ENCODE assay signal across 8 cellular contexts in genomic region chrX:131752493-131753198, GRCh38.
DNase-seq lines count a peak whose midpoint lies in the region; ATAC-seq and TF ChIP-seq lines count a peak whose summit lies in the region.
"Had no signal": no experiment of that assay in that cellular context is flagged by ENCODE, and none has a peak within 500 bp of the region (broad histone marks: within the 10 kb centered on the region; RNA-seq: fewer than 3 reads in every experiment).

No MANE protein-coding gene starts in this region.

- no peak for TF ChIP-seq POLR2A in spleen (IDR thresholded peaks at IDR 0.05)

- no peaks in the 10 kb centered on the region for H3K27me3 Mint-ChIP-seq in activated CD4-positive, alpha-beta T cell treated with anti-CD3 and anti-CD28 coated beads, Interleukin-2, amount 10 ng/mL, durations not matched to agents 7 days and 5 days

- intact Hi-C loops in spleen (cut with DNase I; ENCODE audit: low total_unique reads), result no loop called here

- peak overlapping the region; percentile 92 for H3K27ac ChIP-seq in cingulate gyrus (ENCODE audit: low read depth, low read length)
- H3K27ac ChIP-seq in spleen, result peak overlapping the region in 5 of 8 donors; percentile 82 to 89 (median 85)
- H3K27ac ChIP-seq: KMS-11 had no signal

- peak overlapping the region in 5 of 8 donors; percentile 23 to 73 (median 44) for H3K4me3 ChIP-seq in spleen

- no peaks in the 10 kb centered on the region for H3K9me3 Mint-ChIP-seq in activated CD4-positive, alpha-beta T cell treated with anti-CD3 and anti-CD28 coated beads, Interleukin-2, amount 10 ng/mL, durations not matched to agents 7 days and 5 days

- no peaks in the 10 kb centered on the region for H3K4me1 ChIP-seq in spleen

- CTCF ChIA-PET in activated CD4-positive, alpha-beta T cell treated with anti-CD3 and anti-CD28 coated beads, Interleukin-2, amount 10 ng/mL, durations not matched to agents 7 days and 5 days (lab: Charles Lee), result interaction anchor here (1.0 to 1.6 kb wide), 5 partner anchors 10 to 61 kb away, joined by 3 to 6 read pairs (median 3); no protein-coding TSS in a partner anchor

- peak; percentile 51 for ATAC-seq in GM18909 (IDR thresholded peaks at IDR 0.05; ENCODE audit: poor library complexity, unreplicated experiment)
- ATAC-seq in HG03571 (IDR thresholded peaks at IDR 0.05; ENCODE audit: unreplicated experiment), result no peak

- H3K9me3 ChIP-seq in spleen, result no peaks in the 10 kb centered on the region

- H3K4me3 Mint-ChIP-seq in activated CD4-positive, alpha-beta T cell treated with anti-CD3 and anti-CD28 coated beads, Interleukin-2, amount 10 ng/mL, durations not matched to agents 7 days and 5 days, result no peak overlapping the region

- H3K4me1 Mint-ChIP-seq in activated CD4-positive, alpha-beta T cell treated with anti-CD3 and anti-CD28 coated beads, Interleukin-2, amount 10 ng/mL, durations not matched to agents 7 days and 5 days, result no peaks in the 10 kb centered on the region

- peaks cover 9% of the 10 kb centered on the region for H3K36me3 Mint-ChIP-seq in activated CD4-positive, alpha-beta T cell treated with anti-CD3 and anti-CD28 coated beads, Interleukin-2, amount 10 ng/mL, durations not matched to agents 7 days and 5 days (ENCODE audit: low read depth)

- DNase-seq in NCI-H1417 treated with DMSO at 0.1 percent for 48 hours (lab: John Stamatoyannopoulos, UW) (peak; percentile 58), spleen (peak; percentile 84), SHP77 treated with DMSO at 0.1 percent for 48 hours (lab: John Stamatoyannopoulos, UW) (no peak)
- DNase-seq in activated CD4-positive, alpha-beta T cell treated with anti-CD3 and anti-CD28 coated beads, Interleukin-2, amount 10 ng/mL, durations not matched to agents 7 days and 5 days, result no peak

- POLR2A ChIA-PET in activated CD4-positive, alpha-beta T cell treated with anti-CD3 and anti-CD28 coated beads, Interleukin-2, amount 10 ng/mL, durations not matched to agents 7 days and 5 days (lab: Charles Lee), result no interaction called here

- no peaks in the 10 kb centered on the region for H3K36me3 ChIP-seq in spleen

- H3K27me3 ChIP-seq in spleen (replicated peaks in 1 of 7), result no peaks in the 10 kb centered on the region

- H3K27ac Mint-ChIP-seq in activated CD4-positive, alpha-beta T cell treated with anti-CD3 and anti-CD28 coated beads, Interleukin-2, amount 10 ng/mL, durations not matched to agents 7 days and 5 days, result no peak overlapping the region

- peak in 3 of 11 experiments; percentile 16 to 28 (median 26) for TF ChIP-seq CTCF in spleen (IDR thresholded peaks at IDR 0.05 in 8 of 11, conservative IDR thresholded peaks at IDR 0.05 in 3 of 11)

- 48 to 97% (median 89%) methylated on average over 18 to 24 of the region's 24 CpGs for WGBS in spleen, 5 donors

Comparison
In these comparisons a context has a peak if more than half of its experiments do, and no peak if none do; other contexts are left out.
1. DNase-seq: peak in NCI-H1417 treated with DMSO at 0.1 percent for 48 hours (single experiment) and spleen (single experiment); none in SHP77 treated with DMSO at 0.1 percent for 48 hours (single experiment) and activated CD4-positive, alpha-beta T cell treated with anti-CD3 and anti-CD28 coated beads, Interleukin-2, amount 10 ng/mL, durations not matched to agents 7 days and 5 days (single experiment).